ENCODE assay signal across 20 cellular contexts in the genomic region with DNA sequence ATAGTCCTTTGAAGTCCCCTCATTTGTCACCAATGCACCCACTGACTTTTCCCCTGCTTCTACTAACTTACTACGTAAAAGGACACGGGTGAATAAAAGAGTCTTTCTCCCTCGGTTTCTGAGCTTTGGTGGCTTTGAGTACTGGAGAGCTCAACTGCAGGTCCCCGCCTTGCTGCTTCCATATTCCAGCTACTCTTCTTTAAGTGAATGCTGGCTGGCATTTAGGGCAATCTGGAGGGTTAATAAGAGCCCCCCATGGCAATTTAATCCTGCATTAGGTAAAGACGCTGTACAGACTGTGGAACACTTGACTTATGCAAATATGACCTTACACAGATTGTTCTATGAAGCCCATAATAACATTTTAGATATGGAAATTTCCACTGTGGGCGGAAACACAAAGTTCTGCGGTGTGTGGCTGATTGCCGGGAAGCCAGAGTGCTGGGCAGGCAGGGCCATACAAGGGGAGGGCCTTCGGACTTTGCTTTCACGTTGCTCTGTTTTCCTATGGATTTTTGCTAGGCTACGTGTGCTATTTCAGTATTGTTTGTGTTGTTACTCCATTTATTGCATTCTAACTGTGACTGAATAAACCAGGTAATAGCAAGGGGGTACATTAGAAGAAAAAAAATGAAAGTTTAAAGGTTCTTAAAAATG.
DNase-seq lines count a peak whose midpoint lies in the region; ATAC-seq and TF ChIP-seq lines count a peak whose summit lies in the region.
"Had no signal": no experiment of that assay in that cellular context is flagged by ENCODE, and none has a peak within 500 bp of the region (broad histone marks: within the 10 kb centered on the region; RNA-seq: fewer than 3 reads in every experiment).

No MANE protein-coding gene starts in this region.

- DNase-seq in HAP-1 (ENCODE audit: low spot score in 2 of 2) (peak; percentile 71 to 75), T-helper 1 cell (no peak), ascending aorta (ENCODE audit: low spot score in 2 of 2) (no peak), erythroblast (lab: John Stamatoyannopoulos, UW) (no peak)
- DNase-seq in stimulated activated naive B cell treated with anti-CD40 and anti-IgM and Interleukin-4, amounts not matched to agents 10 μg/mL and 1 μg/mL and 100 μg/mL, for 72 hours = no peak
- DNase-seq: activated CD4-positive, alpha-beta T cell treated with anti-CD3 and anti-CD28 coated beads for 48 hours; activated T-cell treated with anti-CD3 and anti-CD28 coated beads, Interleukin-2, amount 50 U/mL, for 24 hours; gastrocnemius medialis; immature natural killer cell; NCI-H1694 treated with DMSO at 0.1 percent for 48 hours; NCI-H69; RPMI8226; sigmoid colon; stimulated activated CD4-positive, alpha-beta T cell treated with anti-CD3 and anti-CD28 coated beads, Interleukin-4, amount 100 ng/mL, for 24 hours had no signal

- H3K36me3 ChIP-seq in HAP-1 (replicated peaks) (no peaks in the 10 kb centered on the region), ascending aorta (no peaks in the 10 kb centered on the region)
- H3K36me3 ChIP-seq: gastrocnemius medialis, neural progenitor cell, sigmoid colon, tibial nerve had no signal

- no peaks in the 10 kb centered on the region for H3K27me3 ChIP-seq in HAP-1 (ENCODE audit: low read depth)
- no peaks in the 10 kb centered on the region for H3K27me3 ChIP-seq in ascending aorta
- H3K27me3 ChIP-seq: gastrocnemius medialis, neural progenitor cell, sigmoid colon, tibial nerve had no signal

- ATAC-seq in GM19351 (IDR thresholded peaks at IDR 0.05; ENCODE audit: unreplicated experiment) (peak; percentile 48), HG03520 (IDR thresholded peaks at IDR 0.05; ENCODE audit: unreplicated experiment) (peak; percentile 46)
- ATAC-seq in stimulated activated naive B cell treated with anti-CD40 and anti-IgM and Interleukin-4, amounts not matched to agents 10 μg/mL and 1 μg/mL and 100 μg/mL, for 72 hours (replicated peaks) = peak; percentile 39 to 66
- ATAC-seq: gastrocnemius medialis had no signal

- intact Hi-C loops in ascending aorta (cut with DNase I) = no loop called here

- in situ Hi-C loops in HAP-1 (cut with MboI; ENCODE audit: low sequenced_read_pairs) = no loop called here

- H3K27ac Mint-ChIP-seq in stimulated activated naive B cell treated with anti-CD40 and anti-IgM and Interleukin-4, amounts not matched to agents 10 μg/mL and 1 μg/mL and 100 μg/mL, for 72 hours = no peak overlapping the region
- H3K27ac Mint-ChIP-seq: activated T-cell treated with anti-CD3 and anti-CD28 coated beads, Interleukin-2, amount 50 U/mL, for 24 hours; immature natural killer cell; neural progenitor cell; T-helper 2 cell treated with Interferon-gamma antibody and Interleukin-4, amounts not matched to agents 5 μg/mL and 100 μg/mL, for 36 hours had no signal

- H3K4me3 ChIP-seq in HAP-1 = no peak overlapping the region
- H3K4me3 ChIP-seq in ascending aorta = no peak overlapping the region
- H3K4me3 ChIP-seq: gastrocnemius medialis, neural progenitor cell, sigmoid colon, tibial nerve had no signal

- no peak overlapping the region for H3K4me3 Mint-ChIP-seq in stimulated activated naive B cell treated with anti-CD40 and anti-IgM and Interleukin-4, amounts not matched to agents 10 μg/mL and 1 μg/mL and 100 μg/mL, for 72 hours
- H3K4me3 Mint-ChIP-seq: activated T-cell treated with anti-CD3 and anti-CD28 coated beads, Interleukin-2, amount 50 U/mL, for 24 hours; central memory CD8-positive, alpha-beta T cell; immature natural killer cell; neural progenitor cell; T-helper 2 cell treated with Interferon-gamma antibody and Interleukin-4, amounts not matched to agents 5 μg/mL and 100 μg/mL, for 36 hours had no signal

- no peak overlapping the region for H3K27ac ChIP-seq in ascending aorta
- H3K27ac ChIP-seq: gastrocnemius medialis, neural progenitor cell, sigmoid colon had no signal

- no peak for TF ChIP-seq CTCF in ascending aorta (IDR thresholded peaks at IDR 0.05)

- H3K4me1 Mint-ChIP-seq in stimulated activated naive B cell treated with anti-CD40 and anti-IgM and Interleukin-4, amounts not matched to agents 10 μg/mL and 1 μg/mL and 100 μg/mL, for 72 hours = peaks cover 10 to 17% of the 10 kb centered on the region in 2 donors
- H3K4me1 Mint-ChIP-seq: central memory CD8-positive, alpha-beta T cell; immature natural killer cell; neural progenitor cell had no signal

- H3K4me1 ChIP-seq in HAP-1 (peaks cover 17% of the 10 kb centered on the region), ascending aorta (no peaks in the 10 kb centered on the region)
- H3K4me1 ChIP-seq: gastrocnemius medialis, neural progenitor cell, sigmoid colon, tibial nerve had no signal

- H3K27me3 Mint-ChIP-seq in stimulated activated naive B cell treated with anti-CD40 and anti-IgM and Interleukin-4, amounts not matched to agents 10 μg/mL and 1 μg/mL and 100 μg/mL, for 72 hours = no peaks in the 10 kb centered on the region
- H3K27me3 Mint-ChIP-seq: activated T-cell treated with anti-CD3 and anti-CD28 coated beads, Interleukin-2, amount 50 U/mL, for 24 hours had no signal

- no peaks in the 10 kb centered on the region for H3K9me3 Mint-ChIP-seq in stimulated activated naive B cell treated with anti-CD40 and anti-IgM and Interleukin-4, amounts not matched to agents 10 μg/mL and 1 μg/mL and 100 μg/mL, for 72 hours
- H3K9me3 Mint-ChIP-seq: activated T-cell treated with anti-CD3 and anti-CD28 coated beads, Interleukin-2, amount 50 U/mL, for 24 hours; central memory CD8-positive, alpha-beta T cell; immature natural killer cell; neural progenitor cell; T-helper 2 cell treated with Interferon-gamma antibody and Interleukin-4, amounts not matched to agents 5 μg/mL and 100 μg/mL, for 36 hours had no signal

- no peaks in the 10 kb centered on the region for H3K36me3 Mint-ChIP-seq in stimulated activated naive B cell treated with anti-CD40 and anti-IgM and Interleukin-4, amounts not matched to agents 10 μg/mL and 1 μg/mL and 100 μg/mL, for 72 hours
- H3K36me3 Mint-ChIP-seq: immature natural killer cell, neural progenitor cell had no signal

- no peak for TF ChIP-seq POLR2A in erythroblast (IDR thresholded peaks at IDR 0.05; ENCODE audit: low read length)

- no peaks in the 10 kb centered on the region for H3K9me3 ChIP-seq in HAP-1
- no peaks in the 10 kb centered on the region for H3K9me3 ChIP-seq in ascending aorta
- H3K9me3 ChIP-seq: gastrocnemius medialis, sigmoid colon, tibial nerve had no signal

Comparison
In these comparisons a context has a peak if more than half of its experiments do, and no peak if none do; other contexts are left out.
1. DNase-seq: peak in HAP-1 (2 of 2); none in stimulated activated naive B cell treated with anti-CD40 and anti-IgM and Interleukin-4, amounts not matched to agents 10 μg/mL and 1 μg/mL and 100 μg/mL, for 72 hours (single experiment), T-helper 1 cell (0 of 5), ascending aorta (0 of 2) and erythroblast (0 of 2).
2. Peak in every context shown above with its lines, with median percentiles within 50 percentile points of each other: ATAC-seq.